ENCODE assay signal across 36 cellular contexts in the genomic region with DNA sequence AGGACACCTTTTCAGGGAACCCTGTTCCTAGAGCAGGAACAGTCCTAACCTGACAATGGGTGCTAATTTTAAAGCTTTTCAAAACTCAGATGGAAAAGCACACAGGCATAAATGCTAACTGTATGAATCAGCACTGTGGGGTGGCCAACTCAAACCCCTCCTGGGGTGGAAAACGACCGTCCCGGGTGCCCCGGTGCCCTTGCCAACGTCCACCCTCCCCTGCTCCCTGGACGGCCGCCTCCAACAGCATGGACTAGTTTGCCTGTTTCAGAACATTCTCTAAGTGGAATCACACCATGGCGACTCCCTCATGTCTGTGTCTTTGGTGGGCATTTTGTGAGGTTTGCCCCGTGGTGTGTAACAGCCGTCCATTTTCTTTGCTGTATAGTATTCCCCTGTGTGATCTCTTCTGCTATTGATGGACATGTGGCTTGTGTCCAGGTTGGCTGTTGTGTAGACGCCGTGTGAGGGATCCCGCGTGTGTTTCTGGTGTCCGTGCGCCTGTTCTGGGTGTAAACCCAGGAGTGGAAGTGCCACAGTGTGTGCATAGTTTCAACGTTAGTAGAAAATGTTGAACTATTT. TPM values are rescaled to one million over a fixed set of nuclear protein-coding genes. Genes with fewer than 3 reads are reported as not detected.
"Had no signal": no experiment of that assay in that cellular context is flagged by ENCODE, and none has a peak within 500 bp of the region (broad histone marks: within the 10 kb centered on the region; RNA-seq: fewer than 3 reads in every experiment).

No MANE protein-coding gene starts in this region.

- H3K27ac Mint-ChIP-seq: activated CD4-positive, alpha-beta memory T cell treated with anti-CD3 and anti-CD28 coated beads, Interleukin-2, amount 10 ng/mL, durations not matched to agents 7 days and 5 days; activated CD4-positive, alpha-beta T cell treated with anti-CD3 and anti-CD28 coated beads for 36 hours; activated CD4-positive, alpha-beta T cell treated with anti-CD3 and anti-CD28 coated beads, Interleukin-2, amount 10 ng/mL, durations not matched to agents 24 days and 14 days; activated naive CD4-positive, alpha-beta T cell treated with anti-CD3 and anti-CD28 coated beads, Interleukin-2, amount 10 ng/mL, durations not matched to agents 7 days and 5 days; activated naive CD4-positive, alpha-beta T cell treated with anti-CD3 and anti-CD28 coated beads, Interleukin-2, amount 50 U/mL, for 72 hours; activated naive CD8-positive, alpha-beta T cell treated with anti-CD3 and anti-CD28 coated beads, Interleukin-2, amount 10 ng/mL, durations not matched to agents 7 days and 5 days; activated T-cell treated with anti-CD3 and anti-CD28 coated beads, Interleukin-2, amount 50 U/mL, for 24 hours; activated T-cell treated with anti-CD3 and anti-CD28 coated beads, Interleukin-2, amount 50 U/mL, for 72 hours; effector memory CD8-positive, alpha-beta T cell had no signal

- H3K9me3 Mint-ChIP-seq: activated CD4-positive, alpha-beta T cell treated with anti-CD3 and anti-CD28 coated beads, Interleukin-2, amount 10 ng/mL, durations not matched to agents 24 days and 14 days; activated naive CD4-positive, alpha-beta T cell treated with anti-CD3 and anti-CD28 coated beads, Interleukin-2, amount 10 ng/mL, durations not matched to agents 7 days and 5 days; activated naive CD8-positive, alpha-beta T cell treated with anti-CD3 and anti-CD28 coated beads, Interleukin-2, amount 10 ng/mL, durations not matched to agents 7 days and 5 days had no signal

- H3K36me3 ChIP-seq: ascending aorta, brain microvascular endothelial cell, esophagus squamous epithelium, gastroesophageal sphincter had no signal

- H3K36me3 Mint-ChIP-seq: activated naive CD4-positive, alpha-beta T cell treated with anti-CD3 and anti-CD28 coated beads, Interleukin-2, amount 10 ng/mL, durations not matched to agents 7 days and 5 days; activated naive CD8-positive, alpha-beta T cell treated with anti-CD3 and anti-CD28 coated beads, Interleukin-2, amount 10 ng/mL, durations not matched to agents 7 days and 5 days had no signal

- H3K27ac ChIP-seq: ascending aorta, brain microvascular endothelial cell, esophagus squamous epithelium, gastroesophageal sphincter had no signal

- H3K4me3 Mint-ChIP-seq: activated CD4-positive, alpha-beta memory T cell treated with anti-CD3 and anti-CD28 coated beads, Interleukin-2, amount 10 ng/mL, durations not matched to agents 7 days and 5 days; activated CD4-positive, alpha-beta T cell treated with anti-CD3 and anti-CD28 coated beads for 36 hours; activated CD4-positive, alpha-beta T cell treated with anti-CD3 and anti-CD28 coated beads, Interleukin-2, amount 10 ng/mL, durations not matched to agents 24 days and 14 days; activated naive CD4-positive, alpha-beta T cell treated with anti-CD3 and anti-CD28 coated beads, Interleukin-2, amount 10 ng/mL, durations not matched to agents 7 days and 5 days; activated naive CD8-positive, alpha-beta T cell treated with anti-CD3 and anti-CD28 coated beads, Interleukin-2, amount 10 ng/mL, durations not matched to agents 7 days and 5 days; activated T-cell treated with anti-CD3 and anti-CD28 coated beads, Interleukin-2, amount 50 U/mL, for 24 hours; activated T-cell treated with anti-CD3 and anti-CD28 coated beads, Interleukin-2, amount 50 U/mL, for 72 hours; central memory CD8-positive, alpha-beta T cell; effector memory CD8-positive, alpha-beta T cell had no signal

- ATAC-seq: activated CD4-positive, alpha-beta T cell treated with anti-CD3 and anti-CD28 coated beads for 36 hours; activated naive CD4-positive, alpha-beta T cell treated with anti-CD3 and anti-CD28 coated beads, Interleukin-2, amount 50 U/mL, for 72 hours; activated T-cell treated with anti-CD3 and anti-CD28 coated beads, Interleukin-2, amount 50 U/mL, for 72 hours; effector memory CD8-positive, alpha-beta T cell; gastroesophageal sphincter had no signal

- FAIRE-seq: bronchial epithelial cell, colon had no signal

- H3K9me3 ChIP-seq: ascending aorta had no signal

- H3K4me3 ChIP-seq: ascending aorta, esophagus squamous epithelium, gastroesophageal sphincter had no signal

- DNase-seq: activated CD4-positive, alpha-beta memory T cell treated with anti-CD3 and anti-CD28 coated beads, Interleukin-2, amount 10 ng/mL, durations not matched to agents 7 days and 5 days; activated CD4-positive, alpha-beta T cell treated with anti-CD3 and anti-CD28 coated beads for 36 hours; activated CD4-positive, alpha-beta T cell treated with anti-CD3 and anti-CD28 coated beads, Interleukin-2, amount 10 ng/mL, durations not matched to agents 24 days and 14 days; activated CD4-positive, alpha-beta T cell treated with anti-CD3 and anti-CD28 coated beads, Interleukin-2, amount 50 U/mL, for 4 hours; activated CD4-positive, CD25-positive, alpha-beta regulatory T cell; activated CD4-positive, CD25-positive, alpha-beta regulatory T cell treated with anti-CD3 and anti-CD28 coated beads, Interleukin-2, amount 50 U/mL, for 72 hours; activated CD8-positive, alpha-beta memory T cell treated with anti-CD3 and anti-CD28 coated beads, Interleukin-2, amount 50 U/mL, for 48 hours; activated gamma-delta T cell; activated naive CD4-positive, alpha-beta T cell; activated naive CD4-positive, alpha-beta T cell treated with anti-CD3 and anti-CD28 coated beads, Interleukin-2, amount 10 ng/mL, durations not matched to agents 7 days and 5 days; activated naive CD8-positive, alpha-beta T cell treated with anti-CD3 and anti-CD28 coated beads, Interleukin-2, amount 10 ng/mL, durations not matched to agents 7 days and 5 days; activated T-cell treated with anti-CD3 and anti-CD28 coated beads for 4 hours; activated T-cell treated with anti-CD3 and anti-CD28 coated beads, Interleukin-2, amount 50 U/mL, for 24 hours; activated T-cell treated with anti-CD3 and anti-CD28 coated beads, Interleukin-2, amount 50 U/mL, for 72 hours; brain microvascular endothelial cell; cortex of kidney; dermis blood vessel endothelial cell; effector CD4-positive, alpha-beta T cell; effector memory CD8-positive, alpha-beta T cell; esophagus squamous epithelium; foreskin melanocyte; head of caudate nucleus; T-helper 2 cell had no signal

- H3K4me1 ChIP-seq: ascending aorta, esophagus squamous epithelium, gastroesophageal sphincter had no signal

RNA-seq across cellular contexts. Expression of a gene that starts 5.8 kb away (rescaled TPM):
- total RNA-seq: activated CD4-positive, alpha-beta memory T cell treated with anti-CD3 and anti-CD28 coated beads, Interleukin-2, amount 10 ng/mL, durations not matched to agents 7 days and 5 days; activated CD4-positive, alpha-beta T cell treated with anti-CD3 and anti-CD28 coated beads, Interleukin-2, amount 10 ng/mL, durations not matched to agents 24 days and 14 days; ascending aorta; bronchial epithelial cell; chondrocyte; dermis blood vessel endothelial cell; esophagus squamous epithelium; fibroblast of lung; gastroesophageal sphincter; glomerular endothelial cell had no signal
- polyA plus RNA-seq: esophagus, fibroblast of lung had no signal

RNA-seq across cellular contexts. Expression of a gene that starts 44.6 kb away (rescaled TPM):
- total RNA-seq: activated CD4-positive, alpha-beta memory T cell treated with anti-CD3 and anti-CD28 coated beads, Interleukin-2, amount 10 ng/mL, durations not matched to agents 7 days and 5 days; activated CD4-positive, alpha-beta T cell treated with anti-CD3 and anti-CD28 coated beads for 36 hours; activated CD4-positive, alpha-beta T cell treated with anti-CD3 and anti-CD28 coated beads, Interleukin-2, amount 10 ng/mL, durations not matched to agents 24 days and 14 days; activated naive CD4-positive, alpha-beta T cell treated with anti-CD3 and anti-CD28 coated beads, Interleukin-2, amount 50 U/mL, for 72 hours; activated naive CD8-positive, alpha-beta T cell treated with anti-CD3 and anti-CD28 coated beads, Interleukin-2, amount 10 ng/mL, durations not matched to agents 7 days and 5 days; activated T-cell treated with anti-CD3 and anti-CD28 coated beads, Interleukin-2, amount 50 U/mL, for 72 hours; ascending aorta; cardiac septum; dermis blood vessel endothelial cell; esophagus squamous epithelium; fibroblast of lung; fibroblast of villous mesenchyme; T-helper 1 cell treated with Interleukin-12 subunit alpha and Interleukin-12 subunit beta and Interleukin-4 antibody, amounts not matched to agents 30 ng/mL and 1 ng/mL, for 36 hours had no signal
- polyA plus RNA-seq: esophagus, fibroblast of lung had no signal
